22 cellular contexts compared by ENCODE assay signal in genomic region chr9:70588381-70588780, GRCh38.
A peak's percentile ranks its signal among the peaks of the same experiment; 100 is the strongest.
DNase-seq lines count a peak whose midpoint lies in the region; ATAC-seq and TF ChIP-seq lines count a peak whose summit lies in the region.
"Had no signal": no experiment of that assay in that cellular context is flagged by ENCODE, and none has a peak within 500 bp of the region (broad histone marks: within the 10 kb centered on the region; RNA-seq: fewer than 3 reads in every experiment).

No MANE protein-coding gene starts in this region.

- peaks cover 27% of the 10 kb centered on the region for H3K4me1 Mint-ChIP-seq in MCF 10A (ENCODE audit: insufficient read depth, unreplicated experiment)

- POLR2A ChIA-PET in MCF 10A (lab: Yijun Ruan, JAX): interaction anchor here (1.0 to 1.4 kb wide), 5 partner anchors 8 to 177 kb away, joined by 3 to 4 read pairs (median 3); no protein-coding TSS in a partner anchor

- CTCF ChIA-PET in MCF 10A (lab: Yijun Ruan, JAX): interaction anchor here (0.8 to 1.1 kb wide), 2 partner anchors 14 to 241 kb away, joined by 3 to 6 read pairs; no protein-coding TSS in a partner anchor
- CTCF ChIA-PET in mammary epithelial cell (lab: Charles Lee; ENCODE audit: low non-redundant PET): no interaction called here

- dilution Hi-C loops in mammary epithelial cell (cut with HindIII; ENCODE audit: low sequenced_read_pairs): no loop called here

- 73% methylated on average over 9 of the region's 11 CpGs for WGBS in mammary epithelial cell (ENCODE audit: low coverage, missing lambda C conversion rate)
- WGBS in esophagus muscularis mucosa: 90% methylated on average over 11 of the region's 11 CpGs
- WGBS in transverse colon (ENCODE audit: low coverage in 1 of 2), 2 donors: 74 to 87% methylated on average over 7 to 11 of the region's 11 CpGs

- no peak overlapping the region for H3K4me3 Mint-ChIP-seq in MCF 10A (ENCODE audit: unreplicated experiment)
- H3K4me3 Mint-ChIP-seq: GM23338 had no signal

- H2AFZ ChIP-seq in mammary epithelial cell (ENCODE audit: low read depth, low read length) (no peak overlapping the region), parathyroid adenoma (no peak overlapping the region)
- H2AFZ ChIP-seq: GM23338 had no signal

- no peaks in the 10 kb centered on the region for H3K79me2 ChIP-seq in mammary epithelial cell (ENCODE audit: insufficient read depth, low read length)
- no peaks in the 10 kb centered on the region for H3K79me2 ChIP-seq in parathyroid adenoma

- H3K27me3 ChIP-seq in mammary epithelial cell (ENCODE audit: insufficient read depth, low read length) (no peaks in the 10 kb centered on the region), esophagus muscularis mucosa (no peaks in the 10 kb centered on the region), parathyroid adenoma (ENCODE audit: control insufficient read depth, insufficient read depth, low read length) (no peaks in the 10 kb centered on the region), transverse colon (no peaks in the 10 kb centered on the region)
- H3K27me3 ChIP-seq: BLaER1 treated with 17β-estradiol and CSF1 and Interleukin-3, amounts not matched to agents 10 nM and 100 nM; neutrophil had no signal

- TF ChIP-seq POLR2A in esophagus muscularis mucosa (IDR thresholded peaks at IDR 0.05; ENCODE audit: low read depth): no peak
- TF ChIP-seq POLR2A in transverse colon (IDR thresholded peaks at IDR 0.05): no peak

- ATAC-seq in HG03045 (IDR thresholded peaks at IDR 0.05; ENCODE audit: unreplicated experiment) (no peak), HG02588 (IDR thresholded peaks at IDR 0.05; ENCODE audit: unreplicated experiment) (no peak)
- ATAC-seq: GM23338 had no signal

- in situ Hi-C loops in mammary epithelial cell (cut with MboI; ENCODE audit: low sequenced_read_pairs in 2 of 2): loop anchor here (10.0 to 25.0 kb wide), 3 partner anchors 174 to 626 kb away; partner anchors contain the start of gene KLF9 (in 1 of the 2)
- in situ Hi-C loops in transverse colon (cut with MboI; ENCODE audit: low pct_ligation_motif_present in 1 of 4, low pct_unique_long_range_greater_than_20kb in 1 of 4, low sequenced_read_pairs in 3 of 4): loop anchor here in 2 of 4 donors (10.0 to 25.0 kb wide), 3 partner anchors 99 to 601 kb away; no protein-coding TSS in a partner anchor

- H4K20me1 ChIP-seq in mammary epithelial cell (ENCODE audit: insufficient read depth, low read length): no peaks in the 10 kb centered on the region
- H4K20me1 ChIP-seq: BLaER1 treated with 17β-estradiol and CSF1 and Interleukin-3, amounts not matched to agents 10 nM and 100 nM had no signal

- TF ChIP-seq CTCF in MCF 10A (IDR thresholded peaks at IDR 0.05; ENCODE audit: unreplicated experiment) (no peak), mammary epithelial cell (conservative IDR thresholded peaks at IDR 0.05 in 1 of 2, IDR thresholded peaks at IDR 0.05 in 1 of 2; ENCODE audit: extremely low read depth in 1 of 2, insufficient read depth in 1 of 2, low read depth in 1 of 2, low read length in 2 of 2) (no peak), esophagus muscularis mucosa (IDR thresholded peaks at IDR 0.05) (no peak), parathyroid adenoma (IDR thresholded peaks at IDR 0.05) (no peak), transverse colon (IDR thresholded peaks at IDR 0.05) (no peak)

- H3K4me2 ChIP-seq in mammary epithelial cell (ENCODE audit: insufficient read depth, low read depth, low read length) (no peak overlapping the region), parathyroid adenoma (ENCODE audit: low read length) (no peak overlapping the region)
- H3K4me2 ChIP-seq: GM23338 had no signal

- H3K36me3 ChIP-seq in mammary epithelial cell (ENCODE audit: insufficient read depth, low read length): no peaks in the 10 kb centered on the region
- H3K36me3 ChIP-seq in esophagus muscularis mucosa: no peaks in the 10 kb centered on the region
- H3K36me3 ChIP-seq in parathyroid adenoma (ENCODE audit: control insufficient read depth, insufficient read depth, low read length): no peaks in the 10 kb centered on the region
- no peaks in the 10 kb centered on the region for H3K36me3 ChIP-seq in transverse colon
- H3K36me3 ChIP-seq: BLaER1 treated with 17β-estradiol and CSF1 and Interleukin-3, amounts not matched to agents 10 nM and 100 nM; neutrophil had no signal

- BruUV-seq in MCF 10A (replicated peaks; lab: Mats Ljungman, UMichigan) (no TSS peak), mammary epithelial cell (replicated peaks; lab: Mats Ljungman, UMichigan) (no TSS peak)

- TF ChIP-seq EP300 in esophagus muscularis mucosa (IDR thresholded peaks at IDR 0.05) (no peak), transverse colon (IDR thresholded peaks at IDR 0.05; ENCODE audit: low read depth) (no peak)

- H3K9me3 ChIP-seq in mammary epithelial cell (replicated peaks; ENCODE audit: insufficient read depth, low read length) (no peaks in the 10 kb centered on the region), esophagus muscularis mucosa (no peaks in the 10 kb centered on the region), parathyroid adenoma (ENCODE audit: control insufficient read depth, low read length) (no peaks in the 10 kb centered on the region), transverse colon (no peaks in the 10 kb centered on the region)
- H3K9me3 ChIP-seq: BLaER1 treated with 17β-estradiol and CSF1 and Interleukin-3, amounts not matched to agents 10 nM and 100 nM; neutrophil had no signal

- DNase-seq in MCF 10A (ENCODE audit: unreplicated experiment): peak; percentile 24
- DNase-seq in mammary epithelial cell: no peak
- no peak for DNase-seq in esophagus muscularis mucosa (ENCODE audit: extremely low spot score)
- no peak for DNase-seq in transverse colon
- DNase-seq in kidney tubule cell (ENCODE audit: low spot score): no peak
- DNase-seq: 8988T; activated CD4-positive, alpha-beta T cell treated with anti-CD3 and anti-CD28 coated beads for 4 hours; activated effector memory CD4-positive, alpha-beta T cell treated with anti-CD3 and anti-CD28 coated beads, Interleukin-2, amount 50 U/mL, for 16 hours; anterior cingulate cortex; glutamatergic neuron; midbrain; NCI-H2081 treated with DMSO at 0.1 percent for 48 hours; NCI-H526 treated with DMSO at 0.1 percent for 48 hours; OCI-M1 had no signal

- no peaks in the 10 kb centered on the region for H3K9me3 Mint-ChIP-seq in MCF 10A (ENCODE audit: unreplicated experiment)
- H3K9me3 Mint-ChIP-seq: GM23338 had no signal

- H3K36me3 Mint-ChIP-seq in MCF 10A (ENCODE audit: insufficient read depth, unreplicated experiment): peaks cover 6% of the 10 kb centered on the region

- H3K27ac ChIP-seq in mammary epithelial cell (ENCODE audit: insufficient read depth, low read depth, low read length) (no peak overlapping the region), esophagus muscularis mucosa (replicated peaks in 1 of 4) (peak overlapping the region; percentile 81 to 89 (median 84)), parathyroid adenoma (peak overlapping the region; percentile 60), transverse colon (peak overlapping the region; percentile 74 to 84 (median 82))
- H3K27ac ChIP-seq: BLaER1 treated with 17β-estradiol and CSF1 and Interleukin-3, amounts not matched to agents 10 nM and 100 nM; epithelial cell of prostate; HL-60; neutrophil had no signal

- no peak overlapping the region for H3K4me3 ChIP-seq in mammary epithelial cell (replicated peaks in 1 of 3; ENCODE audit: insufficient read depth in 1 of 3, low read depth in 2 of 3, low read length in 3 of 3)
- H3K4me3 ChIP-seq in esophagus muscularis mucosa: no peak overlapping the region
- H3K4me3 ChIP-seq in parathyroid adenoma (ENCODE audit: low read depth, low read length): no peak overlapping the region
- no peak overlapping the region for H3K4me3 ChIP-seq in transverse colon
- H3K4me3 ChIP-seq: BLaER1 treated with 17β-estradiol and CSF1 and Interleukin-3, amounts not matched to agents 10 nM and 100 nM; GM23338 had no signal

- no peak overlapping the region for H3K27ac Mint-ChIP-seq in MCF 10A (ENCODE audit: low read depth, unreplicated experiment)
- H3K27ac Mint-ChIP-seq: GM23338 had no signal

- intact Hi-C loops in MCF 10A (cut with micrococcal nuclease) (no loop called here), mammary epithelial cell (cut with micrococcal nuclease) (no loop called here), esophagus muscularis mucosa (cut with DNase I) (loop anchor here (2.0 to 5.0 kb wide), 2 partner anchors 96 to 170 kb away; no protein-coding TSS in a partner anchor), transverse colon (cut with DNase I; ENCODE audit: low total_unique reads) (loop anchor here (5.0 kb wide), 1 partner anchor 171 kb away; no protein-coding TSS in a partner anchor)

- H3K9ac ChIP-seq in mammary epithelial cell (ENCODE audit: insufficient read depth, low read length) (no peak overlapping the region), parathyroid adenoma (no peak overlapping the region)
- H3K9ac ChIP-seq: BLaER1 treated with 17β-estradiol and CSF1 and Interleukin-3, amounts not matched to agents 10 nM and 100 nM had no signal

- H3K4me1 ChIP-seq in mammary epithelial cell (ENCODE audit: insufficient read depth, low read length) (peaks cover 16% of the 10 kb centered on the region), esophagus muscularis mucosa (peaks cover 48 to 65% (median 62%) of the 10 kb centered on the region in 4 donors), parathyroid adenoma (peaks cover 4% of the 10 kb centered on the region), transverse colon (peaks cover 14 to 27% (median 17%) of the 10 kb centered on the region in 4 donors)

- no peaks in the 10 kb centered on the region for H3K27me3 Mint-ChIP-seq in MCF 10A (ENCODE audit: insufficient read depth, unreplicated experiment)

Comparison
In these comparisons a context has a peak if more than half of its experiments do, and no peak if none do; other contexts are left out.
1. intact Hi-C loops: an anchor here in esophagus muscularis mucosa (2.0 to 5.0 kb wide) and transverse colon (5.0 kb wide); none called in MCF 10A and mammary epithelial cell.